In genomic region chr3:13159890-13160289, GRCh38 we compare ENCODE assay signal across 27 cellular contexts.
DNase-seq lines count a peak whose midpoint lies in the region; ATAC-seq and TF ChIP-seq lines count a peak whose summit lies in the region.
"Had no signal": no experiment of that assay in that cellular context is flagged by ENCODE, and none has a peak within 500 bp of the region (broad histone marks: within the 10 kb centered on the region; RNA-seq: fewer than 3 reads in every experiment).

No MANE protein-coding gene starts in this region.

- H3K27me3 Mint-ChIP-seq in naive thymus-derived CD8-positive, alpha-beta T cell: peaks cover 0 to 8% (median 0%) of the 10 kb centered on the region in 5 donors
- H3K27me3 Mint-ChIP-seq: activated CD8-positive, alpha-beta T cell treated with anti-CD3 and anti-CD28 coated beads for 36 hours; activated naive CD8-positive, alpha-beta T cell treated with anti-CD3 and anti-CD28 coated beads for 36 hours; CD4-positive, alpha-beta T cell had no signal

- no peaks in the 10 kb centered on the region for H3K79me2 ChIP-seq in SK-N-SH (ENCODE audit: insufficient read depth)
- H3K79me2 ChIP-seq: parathyroid adenoma had no signal

- peak overlapping the region in 1 of 2 experiments; percentile 17; a peak in 1 of 4 replicates for H3K27ac ChIP-seq in SK-N-SH (ENCODE audit: low read depth in 2 of 2, low read length in 1 of 2)
- no peak overlapping the region for H3K27ac ChIP-seq in epithelial cell of prostate
- no peak overlapping the region for H3K27ac ChIP-seq in SJCRH30
- H3K27ac ChIP-seq: 22Rv1, lower lobe of right lung, parathyroid adenoma, testis had no signal

- peaks cover 0 to 18% (median 11%) of the 10 kb centered on the region in 9 donors for H3K9me3 Mint-ChIP-seq in naive thymus-derived CD8-positive, alpha-beta T cell

- H3K27me3 ChIP-seq in SK-N-SH (ENCODE audit: insufficient read depth): no peaks in the 10 kb centered on the region
- peaks cover 14% of the 10 kb centered on the region for H3K27me3 ChIP-seq in SJCRH30
- H3K27me3 ChIP-seq: testis had no signal

- no peak overlapping the region for H2AFZ ChIP-seq in SK-N-SH (ENCODE audit: low read depth)
- H2AFZ ChIP-seq: parathyroid adenoma had no signal

- ATAC-seq in SK-N-SH treated with all-trans-retinoic acid at 6 μM for 48 hours (no peak), GM18502 (IDR thresholded peaks at IDR 0.05; ENCODE audit: poor library complexity, unreplicated experiment) (no peak)
- no peak for ATAC-seq in naive thymus-derived CD8-positive, alpha-beta T cell
- ATAC-seq: activated CD8-positive, alpha-beta T cell treated with anti-CD3 and anti-CD28 coated beads for 36 hours; lower lobe of right lung; mucosa of descending colon; sciatic nerve had no signal

- H3K36me3 ChIP-seq in SK-N-SH (replicated peaks in 1 of 2; ENCODE audit: control insufficient read depth in 1 of 2, insufficient read depth in 2 of 2, low read length in 1 of 2) (no peaks in the 10 kb centered on the region), SJCRH30 (no peaks in the 10 kb centered on the region)
- H3K36me3 ChIP-seq: HAP-1, lower lobe of right lung had no signal

- H3K9me3 ChIP-seq in SK-N-SH (peaks cover 4% of the 10 kb centered on the region; the same call in 1 of the 2 replicates), SJCRH30 (replicated peaks) (peaks cover 5% of the 10 kb centered on the region; the same call in 1 of the 2 replicates)
- H3K9me3 ChIP-seq: testis had no signal

- in situ Hi-C loops in SK-MEL-5 (cut with HindIII; ENCODE audit: low pct_unique_long_range_greater_than_20kb, low sequenced_read_pairs): no loop called here

- H3K9ac ChIP-seq in SK-N-SH: no peak overlapping the region
- H3K9ac ChIP-seq: parathyroid adenoma had no signal

- no peak overlapping the region for H3K4me2 ChIP-seq in SK-N-SH

- peaks cover 0 to 13% (median 0%) of the 10 kb centered on the region in 3 donors for H3K36me3 Mint-ChIP-seq in naive thymus-derived CD8-positive, alpha-beta T cell
- H3K36me3 Mint-ChIP-seq: activated naive CD8-positive, alpha-beta T cell treated with anti-CD3 and anti-CD28 coated beads for 36 hours had no signal

- DNase-seq in SK-N-SH (peak; percentile 62), SK-MEL-5 (ENCODE audit: low read depth, low spot score) (peak; percentile 10), epithelial cell of prostate (ENCODE audit: low read depth, low spot score) (peak; percentile 29), NCI-H2107 (lab: John Stamatoyannopoulos, UW) (no peak), SJCRH30 (no peak)
- DNase-seq in naive thymus-derived CD8-positive, alpha-beta T cell: no peak
- DNase-seq: activated CD4-positive, alpha-beta T cell treated with anti-CD3 and anti-CD28 coated beads for 1 hour; activated CD8-positive, alpha-beta T cell treated with anti-CD3 and anti-CD28 coated beads for 36 hours; activated naive CD8-positive, alpha-beta T cell treated with anti-CD3 and anti-CD28 coated beads for 36 hours; AML-193; CD4-positive, alpha-beta T cell; lower lobe of right lung; mucosa of descending colon; NCI-H1105; NCI-H1930; NCI-H2227 treated with DMSO at 0.1 percent for 48 hours; NCI-H69; stimulated activated naive CD4-positive, alpha-beta T cell; testis had no signal

- H3K9me2 ChIP-seq in SK-N-SH: no peaks in the 10 kb centered on the region

- CTCF ChIA-PET in SK-N-SH (lab: Yijun Ruan, JAX): interaction anchor here (0.9 to 3.6 kb wide), 4 partner anchors 12 to 68 kb away, joined by 4 to 9 read pairs (median 6); no protein-coding TSS in a partner anchor

- TF ChIP-seq RAD21 in SK-N-SH (IDR thresholded peaks at IDR 0.05; ENCODE audit: low read length): no peak

- H3K4me1 ChIP-seq in SK-N-SH (ENCODE audit: control insufficient read depth in 1 of 2, insufficient read depth in 2 of 2, low read depth in 1 of 2, low read length in 1 of 2): peaks cover 0 to 16% of the 10 kb centered on the region in 2 experiments; a peak in 1 of 4 replicates
- no peaks in the 10 kb centered on the region for H3K4me1 ChIP-seq in SJCRH30
- H3K4me1 ChIP-seq: HAP-1, lower lobe of right lung, parathyroid adenoma, testis had no signal

- TF ChIP-seq CTCF in SK-N-SH (IDR thresholded peaks at IDR 0.05): no peak

- no peaks in the 10 kb centered on the region for H4K20me1 ChIP-seq in SK-N-SH (ENCODE audit: insufficient read depth)

- no peak overlapping the region for H3K4me3 Mint-ChIP-seq in naive thymus-derived CD8-positive, alpha-beta T cell
- H3K4me3 Mint-ChIP-seq: activated CD8-positive, alpha-beta T cell treated with anti-CD3 and anti-CD28 coated beads for 36 hours; activated naive CD8-positive, alpha-beta T cell treated with anti-CD3 and anti-CD28 coated beads for 36 hours; CD4-positive, alpha-beta T cell; T-helper 1 cell treated with Interleukin-12 subunit alpha and Interleukin-12 subunit beta and Interleukin-4 antibody, amounts not matched to agents 30 μg/mL and 1 μg/mL, for 36 hours had no signal

- H3F3A ChIP-seq in SK-N-SH (replicated peaks; ENCODE audit: insufficient read depth): no peaks in the 10 kb centered on the region

- no peaks in the 10 kb centered on the region for H3K4me1 Mint-ChIP-seq in naive thymus-derived CD8-positive, alpha-beta T cell
- H3K4me1 Mint-ChIP-seq: activated naive CD8-positive, alpha-beta T cell treated with anti-CD3 and anti-CD28 coated beads for 36 hours had no signal

- POLR2A ChIA-PET in SK-N-SH (lab: Yijun Ruan, JAX): no interaction called here
- POLR2A ChIA-PET in naive thymus-derived CD8-positive, alpha-beta T cell (lab: Charles Lee): no interaction called here

- peak in 1 of 2 experiments; percentile 29; a peak in 1 of 4 replicates for TF ChIP-seq EP300 in SK-N-SH (IDR thresholded peaks at IDR 0.05; ENCODE audit: borderline replicate concordance in 1 of 2, low read depth in 1 of 2, low read length in 1 of 2)

- WGBS in SK-N-SH (ENCODE audit: low lambda C conversion rate): 9% methylated on average over 4 of the region's 4 CpGs

- no peak overlapping the region for H3K27ac Mint-ChIP-seq in naive thymus-derived CD8-positive, alpha-beta T cell
- H3K27ac Mint-ChIP-seq: activated CD8-positive, alpha-beta T cell treated with anti-CD3 and anti-CD28 coated beads for 36 hours; activated naive CD8-positive, alpha-beta T cell treated with anti-CD3 and anti-CD28 coated beads for 36 hours; activated T-helper 2 cell treated with anti-CD3 and anti-CD28 coated beads, Interferon-gamma antibody, Interleukin-2, Interleukin-4, amounts not matched to agents 10 μg/mL and 5 μg/mL and 100 μg/mL, durations not matched to agents 14 hours and 24 hours and 36 hours; CD4-positive, alpha-beta T cell; T-helper 1 cell treated with Interleukin-12 subunit alpha and Interleukin-12 subunit beta and Interleukin-4 antibody, amounts not matched to agents 30 μg/mL and 1 μg/mL, for 36 hours had no signal

- no peak overlapping the region for H3K4me3 ChIP-seq in SK-N-SH (ENCODE audit: low read depth in 2 of 2, low read length in 1 of 2)
- no peak overlapping the region for H3K4me3 ChIP-seq in SJCRH30
- H3K4me3 ChIP-seq: HAP-1, lower lobe of right lung, mucosa of descending colon, testis had no signal

TF ChIP-seq in SK-N-SH, 30 proteins besides CTCF, POLR2A, EP300 and RAD21:
- peak; percentile 54; the same call in 1 of the 2 replicates for TF ChIP-seq RCOR1 (IDR thresholded peaks at IDR 0.05; ENCODE audit: low read length)
- TF ChIP-seq MEF2A (IDR thresholded peaks at IDR 0.05; ENCODE audit: borderline replicate concordance, low read depth): no peak
- peak; percentile 23 for TF ChIP-seq CHD2 (IDR thresholded peaks at IDR 0.05; ENCODE audit: low read length, partially characterized antibody)
- TF ChIP-seq GATA2 (CRISPR knock-in tag; IDR thresholded peaks at IDR 0.05): peak; percentile 25; the same call in 1 of the 2 replicates

TF ChIP-seq in SK-N-SH treated with all-trans-retinoic acid at 6 μM for 48 hours, 23 proteins besides CTCF, POLR2A, EP300 and RAD21:
- TF ChIP-seq TOX (CRISPR knock-in tag; IDR thresholded peaks at IDR 0.05; ENCODE audit: borderline replicate concordance): no peak
- TF ChIP-seq BACH2 (CRISPR knock-in tag; IDR thresholded peaks at IDR 0.05; ENCODE audit: borderline replicate concordance): no peak
TF ChIP-seq in SK-N-SH treated with all-trans-retinoic acid at 6 μM for 48 hours: peak in this region for 0.

Comparison
In these comparisons a context has a peak if more than half of its experiments do, and no peak if none do; other contexts are left out.
1. DNase-seq: peak in SK-N-SH (single experiment), SK-MEL-5 (single experiment) and epithelial cell of prostate (single experiment); none in naive thymus-derived CD8-positive, alpha-beta T cell (0 of 10), NCI-H2107 (single experiment) and SJCRH30 (0 of 2).